ENCODE assay signal across 22 cellular contexts in the genomic region with DNA sequence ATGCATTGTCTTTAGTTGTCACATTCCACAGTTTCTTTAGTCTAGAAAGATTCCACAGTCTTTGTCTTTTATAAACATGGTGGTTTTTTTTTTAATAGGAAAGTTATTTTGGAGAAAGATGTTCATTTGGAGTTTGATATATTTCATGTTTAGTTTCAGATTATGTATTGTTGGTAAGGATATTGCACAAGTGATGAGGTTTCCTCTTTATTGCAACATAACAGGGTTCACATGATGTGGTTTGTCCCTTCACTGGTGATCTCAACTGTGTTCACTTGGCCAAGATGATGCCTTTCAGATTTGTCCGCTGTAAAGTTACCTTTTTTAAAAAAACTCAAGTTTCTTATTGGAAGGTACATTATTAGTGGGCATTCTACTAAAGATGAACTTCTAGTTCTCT. TPM values are rescaled to one million over a fixed set of nuclear protein-coding genes. Genes with fewer than 3 reads are reported as not detected.
A peak's percentile ranks its signal among the peaks of the same experiment; 100 is the strongest.
DNase-seq lines count a peak whose midpoint lies in the region; ATAC-seq, FAIRE-seq and TF ChIP-seq lines count a peak whose summit lies in the region.
"Had no signal": no experiment of that assay in that cellular context is flagged by ENCODE, and none has a peak within 500 bp of the region (broad histone marks: within the 10 kb centered on the region; RNA-seq: fewer than 3 reads in every experiment).

No MANE protein-coding gene starts in this region.

- no peak overlapping the region for H3K4me3 ChIP-seq in HepG2 (replicated peaks in 1 of 3; ENCODE audit: insufficient read depth in 1 of 3, low read depth in 2 of 3, low read length in 3 of 3)
- no peak overlapping the region for H3K4me3 ChIP-seq in right lobe of liver
- H3K4me3 ChIP-seq: BLaER1, left lung, Peyer's patch, psoas muscle had no signal

- no peak for TF ChIP-seq EP300 in HepG2 (IDR thresholded peaks at IDR 0.05; ENCODE audit: low read depth in 2 of 2, low read length in 2 of 2)
- no peak for TF ChIP-seq EP300 in HepG2 (CRISPR knock-in tag; IDR thresholded peaks at IDR 0.05; ENCODE audit: borderline replicate concordance)

- TF ChIP-seq CTCF in HepG2 (CRISPR knock-in tag; IDR thresholded peaks at IDR 0.05) = no peak
- no peak for TF ChIP-seq CTCF in right lobe of liver (IDR thresholded peaks at IDR 0.05)

- TF ChIP-seq POLR2A in HepG2 (IDR thresholded peaks at IDR 0.05; ENCODE audit: insufficient read depth in 1 of 2, low read depth in 2 of 2, low read length in 2 of 2) (no peak), right lobe of liver (IDR thresholded peaks at IDR 0.05) (no peak)

- in situ Hi-C loops in HepG2 (cut with HindIII; ENCODE audit: extremely low pct_ligation_motif_present, low pct_unique_long_range_greater_than_20kb) = no loop called here

- no peak for TF ChIP-seq RAD21 in HepG2 (CRISPR knock-in tag; IDR thresholded peaks at IDR 0.05)

- intact Hi-C loops in HepG2 (cut with micrococcal nuclease; ENCODE audit: unreplicated experiment) (loop anchor here (10.0 kb wide), 2 partner anchors 69 to 109 kb away; a partner anchor contains a TSS), right lobe of liver (cut with DNase I) (no loop called here)

- no peak overlapping the region for H2AFZ ChIP-seq in HepG2 (ENCODE audit: low read length)

- BruUV-seq in HepG2 (replicated peaks; lab: Mats Ljungman, UMichigan) = no TSS peak

- H3K27ac ChIP-seq in HepG2 (ENCODE audit: extremely low read length, insufficient read depth, low read length) (no peak overlapping the region), right lobe of liver (no peak overlapping the region)
- H3K27ac ChIP-seq: BLaER1, Peyer's patch, psoas muscle, WERI-Rb-1 had no signal

- ATAC-seq in HepG2 = no peak
- ATAC-seq in right lobe of liver = no peak
- ATAC-seq in stimulated activated naive CD8-positive, alpha-beta T cell treated with anti-CD3 and anti-CD28 coated beads, Interleukin-15, Interleukin-2, amounts not matched to agents 100 U/mL and 50 U/mL, for 24 hours = no peak
- ATAC-seq: left lung, psoas muscle had no signal

- H3K4me2 ChIP-seq in HepG2 (ENCODE audit: low read depth, low read length) = no peak overlapping the region
- H3K4me2 ChIP-seq: BLaER1 had no signal

- peaks cover 6% of the 10 kb centered on the region for H3K4me1 ChIP-seq in HepG2 (ENCODE audit: insufficient read depth, low read length)
- H3K4me1 ChIP-seq in right lobe of liver = peaks cover 0 to 8% (median 0%) of the 10 kb centered on the region in 4 donors

- no peak for DNase-seq in HepG2 (ENCODE audit: low spot score)
- no peak for DNase-seq in right lobe of liver
- DNase-seq in SKM-1 (lab: John Stamatoyannopoulos, UW; ENCODE audit: unreplicated experiment) = peak; percentile 21
- peak; percentile 49 for DNase-seq in fibroblast of peridontal ligament (ENCODE audit: extremely low read depth)
- DNase-seq in stimulated activated naive CD8-positive, alpha-beta T cell treated with anti-CD3 and anti-CD28 coated beads, Interleukin-15, Interleukin-2, amounts not matched to agents 100 U/mL and 50 U/mL, for 24 hours = no peak
- DNase-seq in activated CD4-positive, alpha-beta T cell treated with anti-CD3 and anti-CD28 coated beads, Interleukin-2, amount 50 U/mL, for 1 hour = no peak
- no peak for DNase-seq in H4 (ENCODE audit: low spot score)
- no peak for DNase-seq in activated CD4-positive, alpha-beta T cell treated with anti-CD3 and anti-CD28 coated beads for 4 hours
- DNase-seq: activated CD4-positive, alpha-beta T cell treated with anti-CD3 and anti-CD28 coated beads, Interleukin-2, amount 50 U/mL, for 4 hours; activated gamma-delta T cell; amygdala; caudate nucleus; HFFc6; left lung; NCI-H187 treated with DMSO at 0.1 percent for 48 hours; NCI-H446; Peyer's patch; psoas muscle; WERI-Rb-1 had no signal

- POLR2A ChIA-PET in HepG2 (lab: Yijun Ruan, JAX) = no interaction called here

- peaks cover 2% of the 10 kb centered on the region for H3K79me2 ChIP-seq in HepG2 (ENCODE audit: insufficient read depth, low read length)

- FAIRE-seq in HepG2 (lab: Jason Lieb, UNC) = no peak
- FAIRE-seq: A204.1, D721Med had no signal

- H3K9me3 ChIP-seq in HepG2 (ENCODE audit: low read length) (no peaks in the 10 kb centered on the region), right lobe of liver (peaks cover 0 to 29% (median 8%) of the 10 kb centered on the region in 4 donors)

- no peaks in the 10 kb centered on the region for H4K20me1 ChIP-seq in HepG2 (ENCODE audit: insufficient read depth, low read length)
- H4K20me1 ChIP-seq: BLaER1 had no signal

- H3K27me3 ChIP-seq in HepG2 (ENCODE audit: control insufficient read depth in 1 of 2, insufficient read depth in 2 of 2, low read length in 2 of 2) = no peaks in the 10 kb centered on the region; a peak in 1 of 5 replicates
- H3K27me3 ChIP-seq in right lobe of liver = no peaks in the 10 kb centered on the region
- H3K27me3 ChIP-seq: BLaER1, left lung, Peyer's patch had no signal

- H3K36me3 ChIP-seq in HepG2 (replicated peaks in 1 of 2; ENCODE audit: control insufficient read depth in 1 of 2, insufficient read depth in 2 of 2, low read length in 2 of 2) (peaks cover 6 to 37% of the 10 kb centered on the region in 2 experiments), right lobe of liver (peaks cover 0 to 35% (median 24%) of the 10 kb centered on the region in 4 donors)

- 100% methylated on average over 1 of the region's 1 CpG for WGBS in HepG2 (ENCODE audit: low lambda C conversion rate)
- 50% methylated on average over 1 of the region's 1 CpG for WGBS in right lobe of liver (ENCODE audit: insufficient coverage, low coverage, low lambda C conversion rate, missing lambda C conversion rate)

- CTCF ChIA-PET in HepG2 (lab: Yijun Ruan, JAX; ENCODE audit: low intra/inter-chr PET ratio, low total read pairs) = no interaction called here

- H3K9ac ChIP-seq in HepG2 (ENCODE audit: insufficient read depth, low read depth, low read length) = no peak overlapping the region
- H3K9ac ChIP-seq: BLaER1 had no signal

RNA-seq across cellular contexts. Expression of a gene that starts 3.2 kb away (rescaled TPM):
- 5.5 and 6.0 TPM in 2 replicates for total RNA-seq in HepG2 (2016; rRNA removed; fragmentation: Illumina TruSeq; extraction: Trizol)
- total RNA-seq in HepG2 (2016; cell fraction: cytosol; rRNA removed; fragmentation: Illumina TruSeq; extraction: Trizol; ENCODE audit: low read depth) = 1.1 and 1.6 TPM in 2 replicates
- total RNA-seq in HepG2 (2016; cell fraction: insoluble cytoplasmic fraction; rRNA removed; fragmentation: Illumina TruSeq; extraction: Trizol) = 4.5 and 5.1 TPM in 2 replicates
- 2.8 and 3.3 TPM in 2 replicates for total RNA-seq in HepG2 (2016; cell fraction: membrane; rRNA removed; fragmentation: Illumina TruSeq; extraction: Trizol)
- total RNA-seq in HepG2 (2016; cell fraction: nucleus; rRNA removed; fragmentation: Illumina TruSeq; extraction: Trizol) = 5.5 and 6.0 TPM in 2 replicates
- 2.4 TPM in 2 replicates for polyA plus RNA-seq in HepG2 (2011; rRNA removed)
- polyA plus RNA-seq in HepG2 (2011; cell fraction: cytosol; rRNA removed) = 0.86 and 1.4 TPM in 2 replicates
- polyA plus RNA-seq in HepG2 (2011; cell fraction: nucleus; rRNA removed) = 2.3 and 3.8 TPM in 2 replicates
- polyA plus RNA-seq in HepG2 (2012) = 1.7 and 2.8 TPM in 2 replicates
- polyA plus RNA-seq in HepG2 (2016; cell fraction: cytosol; fragmentation: Illumina TruSeq; extraction: Trizol; ENCODE audit: low read depth) = 0.20 and 0.24 TPM in 2 replicates
- polyA plus RNA-seq in HepG2 (2016; cell fraction: insoluble cytoplasmic fraction; fragmentation: Illumina TruSeq; extraction: Trizol; ENCODE audit: low read depth) = 3.5 and 4.2 TPM in 2 replicates
- polyA plus RNA-seq in HepG2 (2016; cell fraction: membrane; fragmentation: Illumina TruSeq; extraction: Trizol; ENCODE audit: low read depth) = 0.80 and 1.0 TPM in 2 replicates
- polyA plus RNA-seq in HepG2 (2016; cell fraction: nucleus; fragmentation: Illumina TruSeq; extraction: Trizol; ENCODE audit: insufficient read depth, low read depth) = 8.9 TPM in 2 replicates
- 1.9 and 4.8 TPM in 2 replicates for polyA minus RNA-seq in HepG2 (2011; rRNA and poly(A)+ RNA removed; ENCODE audit: low replicate concordance)
- 1.1 and 2.4 TPM in 2 replicates for polyA minus RNA-seq in HepG2 (2011; cell fraction: cytosol; rRNA and poly(A)+ RNA removed)
- polyA minus RNA-seq in HepG2 (2011; cell fraction: nucleus; rRNA and poly(A)+ RNA removed) = 4.6 and 5.7 TPM in 2 replicates
- 1 to 10 TPM; 1.0 to 5.8 (median 1.8) TPM for total RNA-seq in right lobe of liver
- total RNA-seq in H4 (2014; rRNA removed; shearing (Covaris generic)) = 2.0 and 7.8 TPM in 2 replicates

RNA-seq across cellular contexts. Expression of a gene that starts 19.2 kb away (rescaled TPM):
- total RNA-seq in HepG2 (2016; rRNA removed; fragmentation: Illumina TruSeq; extraction: Trizol) (6.1 and 6.2 TPM in 2 replicates), right lobe of liver (1 to 10 TPM in 5 of 6 experiments, under 1 TPM in 1; 0.87 to 1.8 (median 1.2) TPM)
- total RNA-seq in HepG2 (2016; cell fraction: cytosol; rRNA removed; fragmentation: Illumina TruSeq; extraction: Trizol; ENCODE audit: low read depth) = 3.1 and 3.3 TPM in 2 replicates
- total RNA-seq in HepG2 (2016; cell fraction: insoluble cytoplasmic fraction; rRNA removed; fragmentation: Illumina TruSeq; extraction: Trizol) = 6.0 and 7.2 TPM in 2 replicates
- total RNA-seq in HepG2 (2016; cell fraction: membrane; rRNA removed; fragmentation: Illumina TruSeq; extraction: Trizol) = 5.8 and 6.4 TPM in 2 replicates
- 3.9 and 4.8 TPM in 2 replicates for total RNA-seq in HepG2 (2016; cell fraction: nucleus; rRNA removed; fragmentation: Illumina TruSeq; extraction: Trizol)
- 2.2 TPM in 2 replicates for polyA plus RNA-seq in HepG2 (2011; rRNA removed)
- polyA plus RNA-seq in HepG2 (2011; cell fraction: cytosol; rRNA removed) = 1.1 and 3.2 TPM in 2 replicates
- 2.9 and 3.3 TPM in 2 replicates for polyA plus RNA-seq in HepG2 (2011; cell fraction: nucleus; rRNA removed)
- 2.9 and 3.4 TPM in 2 replicates for polyA plus RNA-seq in HepG2 (2012)
- polyA plus RNA-seq in HepG2 (2016; cell fraction: cytosol; fragmentation: Illumina TruSeq; extraction: Trizol; ENCODE audit: low read depth) = 0.82 and 1.3 TPM in 2 replicates
- 4.0 and 4.9 TPM in 2 replicates for polyA plus RNA-seq in HepG2 (2016; cell fraction: insoluble cytoplasmic fraction; fragmentation: Illumina TruSeq; extraction: Trizol; ENCODE audit: low read depth)
- polyA plus RNA-seq in HepG2 (2016; cell fraction: membrane; fragmentation: Illumina TruSeq; extraction: Trizol; ENCODE audit: low read depth) = 0.93 and 1.3 TPM in 2 replicates
- 6.0 and 8.8 TPM in 2 replicates for polyA plus RNA-seq in HepG2 (2016; cell fraction: nucleus; fragmentation: Illumina TruSeq; extraction: Trizol; ENCODE audit: insufficient read depth, low read depth)
- 1.6 and 3.2 TPM in 2 replicates for polyA minus RNA-seq in HepG2 (2011; rRNA and poly(A)+ RNA removed; ENCODE audit: low replicate concordance)
- polyA minus RNA-seq in HepG2 (2011; cell fraction: cytosol; rRNA and poly(A)+ RNA removed) = 1.1 and 1.3 TPM in 2 replicates
- 4.0 and 7.8 TPM in 2 replicates for polyA minus RNA-seq in HepG2 (2011; cell fraction: nucleus; rRNA and poly(A)+ RNA removed)
- 3.9 and 6.2 TPM in 2 replicates for total RNA-seq in H4 (2014; rRNA removed; shearing (Covaris generic))

RNA-seq across cellular contexts. Expression of a gene that starts 22.0 kb away (rescaled TPM):
- total RNA-seq in HepG2 (2016; rRNA removed; fragmentation: Illumina TruSeq; extraction: Trizol) = 2.8 and 3.6 TPM in 2 replicates
- total RNA-seq in HepG2 (2016; cell fraction: cytosol; rRNA removed; fragmentation: Illumina TruSeq; extraction: Trizol; ENCODE audit: low read depth) = 0.71 and 0.88 TPM in 2 replicates
- total RNA-seq in HepG2 (2016; cell fraction: insoluble cytoplasmic fraction; rRNA removed; fragmentation: Illumina TruSeq; extraction: Trizol) = 2.6 and 3.2 TPM in 2 replicates
- total RNA-seq in HepG2 (2016; cell fraction: membrane; rRNA removed; fragmentation: Illumina TruSeq; extraction: Trizol) = 1.9 and 2.9 TPM in 2 replicates
- 4.7 and 4.9 TPM in 2 replicates for total RNA-seq in HepG2 (2016; cell fraction: nucleus; rRNA removed; fragmentation: Illumina TruSeq; extraction: Trizol)
- 2.3 and 2.5 TPM in 2 replicates for polyA plus RNA-seq in HepG2 (2011; rRNA removed)
- 0.66 and 0.96 TPM in 2 replicates for polyA plus RNA-seq in HepG2 (2011; cell fraction: cytosol; rRNA removed)
- 2.4 and 3.5 TPM in 2 replicates for polyA plus RNA-seq in HepG2 (2011; cell fraction: nucleus; rRNA removed)
- 2.1 and 2.7 TPM in 2 replicates for polyA plus RNA-seq in HepG2 (2012)
- 0.25 and 0.43 TPM in 2 replicates for polyA plus RNA-seq in HepG2 (2016; cell fraction: cytosol; fragmentation: Illumina TruSeq; extraction: Trizol; ENCODE audit: low read depth)
- polyA plus RNA-seq in HepG2 (2016; cell fraction: insoluble cytoplasmic fraction; fragmentation: Illumina TruSeq; extraction: Trizol; ENCODE audit: low read depth) = 2.1 and 3.0 TPM in 2 replicates
- 0.54 and 0.83 TPM in 2 replicates for polyA plus RNA-seq in HepG2 (2016; cell fraction: membrane; fragmentation: Illumina TruSeq; extraction: Trizol; ENCODE audit: low read depth)
- polyA plus RNA-seq in HepG2 (2016; cell fraction: nucleus; fragmentation: Illumina TruSeq; extraction: Trizol; ENCODE audit: insufficient read depth, low read depth) = 6.7 and 6.8 TPM in 2 replicates
- polyA minus RNA-seq in HepG2 (2011; rRNA and poly(A)+ RNA removed; ENCODE audit: low replicate concordance) = 1.2 and 2.0 TPM in 2 replicates
- polyA minus RNA-seq in HepG2 (2011; cell fraction: cytosol; rRNA and poly(A)+ RNA removed) = 0.88 and 1.8 TPM in 2 replicates
- polyA minus RNA-seq in HepG2 (2011; cell fraction: nucleus; rRNA and poly(A)+ RNA removed) = 5.2 and 9.3 TPM in 2 replicates
- total RNA-seq in right lobe of liver = 1 to 10 TPM; 1.9 to 5.8 (median 3.1) TPM
- total RNA-seq in H4 (2014; rRNA removed; shearing (Covaris generic)) = 2.4 and 3.4 TPM in 2 replicates

RNA-seq across cellular contexts. Expression of a gene that starts 45.9 kb away (rescaled TPM):
- total RNA-seq in HepG2 (2016; rRNA removed; fragmentation: Illumina TruSeq; extraction: Trizol) = 4.8 and 5.6 TPM in 2 replicates
- total RNA-seq in HepG2 (2016; cell fraction: cytosol; rRNA removed; fragmentation: Illumina TruSeq; extraction: Trizol; ENCODE audit: low read depth) = 0.61 and 0.79 TPM in 2 replicates
- total RNA-seq in HepG2 (2016; cell fraction: insoluble cytoplasmic fraction; rRNA removed; fragmentation: Illumina TruSeq; extraction: Trizol) = 4.7 and 7.0 TPM in 2 replicates
- total RNA-seq in HepG2 (2016; cell fraction: membrane; rRNA removed; fragmentation: Illumina TruSeq; extraction: Trizol) = 2.3 and 3.2 TPM in 2 replicates
- 4.8 and 4.9 TPM in 2 replicates for total RNA-seq in HepG2 (2016; cell fraction: nucleus; rRNA removed; fragmentation: Illumina TruSeq; extraction: Trizol)
- polyA plus RNA-seq in HepG2 (2011; rRNA removed) = 2.0 and 2.2 TPM in 2 replicates
- polyA plus RNA-seq in HepG2 (2011; cell fraction: cytosol; rRNA removed) = 0.64 and 1.9 TPM in 2 replicates
- polyA plus RNA-seq in HepG2 (2011; cell fraction: nucleus; rRNA removed) = 2.8 and 3.6 TPM in 2 replicates
- 2.2 and 2.8 TPM in 2 replicates for polyA plus RNA-seq in HepG2 (2012)
- 0.11 and 0.19 TPM in 2 replicates for polyA plus RNA-seq in HepG2 (2016; cell fraction: cytosol; fragmentation: Illumina TruSeq; extraction: Trizol; ENCODE audit: low read depth)
- 2.9 and 3.7 TPM in 2 replicates for polyA plus RNA-seq in HepG2 (2016; cell fraction: insoluble cytoplasmic fraction; fragmentation: Illumina TruSeq; extraction: Trizol; ENCODE audit: low read depth)
- 0.66 and 0.68 TPM in 2 replicates for polyA plus RNA-seq in HepG2 (2016; cell fraction: membrane; fragmentation: Illumina TruSeq; extraction: Trizol; ENCODE audit: low read depth)
- polyA plus RNA-seq in HepG2 (2016; cell fraction: nucleus; fragmentation: Illumina TruSeq; extraction: Trizol; ENCODE audit: insufficient read depth, low read depth) = 5.2 and 9.6 TPM in 2 replicates
- polyA minus RNA-seq in HepG2 (2011; rRNA and poly(A)+ RNA removed; ENCODE audit: low replicate concordance) = 0.87 and 2.0 TPM in 2 replicates
- polyA minus RNA-seq in HepG2 (2011; cell fraction: cytosol; rRNA and poly(A)+ RNA removed) = 0.99 and 1.8 TPM in 2 replicates
- 4.5 and 11.2 TPM in 2 replicates for polyA minus RNA-seq in HepG2 (2011; cell fraction: nucleus; rRNA and poly(A)+ RNA removed)
- total RNA-seq in right lobe of liver = 1 to 10 TPM in 5 of 6 experiments, under 1 TPM in 1; 0.80 to 2.4 (median 1.7) TPM
- total RNA-seq in H4 (2014; rRNA removed; shearing (Covaris generic)) = 4.2 TPM in 2 replicates

RNA-seq across cellular contexts. Expression of a gene that starts 54.9 kb away (rescaled TPM):
- 3.4 and 4.5 TPM in 2 replicates for total RNA-seq in HepG2 (2016; rRNA removed; fragmentation: Illumina TruSeq; extraction: Trizol)
- total RNA-seq in HepG2 (2016; cell fraction: cytosol; rRNA removed; fragmentation: Illumina TruSeq; extraction: Trizol; ENCODE audit: low read depth) = 0.51 and 0.71 TPM in 2 replicates
- 3.4 and 3.9 TPM in 2 replicates for total RNA-seq in HepG2 (2016; cell fraction: insoluble cytoplasmic fraction; rRNA removed; fragmentation: Illumina TruSeq; extraction: Trizol)
- 1.6 and 1.7 TPM in 2 replicates for total RNA-seq in HepG2 (2016; cell fraction: membrane; rRNA removed; fragmentation: Illumina TruSeq; extraction: Trizol)
- total RNA-seq in HepG2 (2016; cell fraction: nucleus; rRNA removed; fragmentation: Illumina TruSeq; extraction: Trizol) = 6.2 TPM in 2 replicates
- polyA plus RNA-seq in HepG2 (2011; rRNA removed) = 0.40 and 0.48 TPM in 2 replicates
- 0.17 and 0.35 TPM in 2 replicates for polyA plus RNA-seq in HepG2 (2011; cell fraction: cytosol; rRNA removed)
- polyA plus RNA-seq in HepG2 (2011; cell fraction: nucleus; rRNA removed) = 1.0 and 2.0 TPM in 2 replicates
- polyA plus RNA-seq in HepG2 (2012) = 0.73 and 1.4 TPM in 2 replicates
- polyA plus RNA-seq in HepG2 (2016; cell fraction: cytosol; fragmentation: Illumina TruSeq; extraction: Trizol; ENCODE audit: low read depth) = 0.12 TPM in 1 of 2 replicates, not detected in the other
- 0.53 and 0.87 TPM in 2 replicates for polyA plus RNA-seq in HepG2 (2016; cell fraction: insoluble cytoplasmic fraction; fragmentation: Illumina TruSeq; extraction: Trizol; ENCODE audit: low read depth)
- polyA plus RNA-seq in HepG2 (2016; cell fraction: membrane; fragmentation: Illumina TruSeq; extraction: Trizol; ENCODE audit: low read depth) = not detected in 2 replicates
- polyA plus RNA-seq in HepG2 (2016; cell fraction: nucleus; fragmentation: Illumina TruSeq; extraction: Trizol; ENCODE audit: insufficient read depth, low read depth) = 3.3 and 3.4 TPM in 2 replicates
- polyA minus RNA-seq in HepG2 (2011; rRNA and poly(A)+ RNA removed; ENCODE audit: low replicate concordance) = 0.40 and 1.2 TPM in 2 replicates
- polyA minus RNA-seq in HepG2 (2011; cell fraction: cytosol; rRNA and poly(A)+ RNA removed) = 1.6 and 1.9 TPM in 2 replicates
- polyA minus RNA-seq in HepG2 (2011; cell fraction: nucleus; rRNA and poly(A)+ RNA removed) = 8.4 and 13.6 TPM in 2 replicates
- total RNA-seq in right lobe of liver = 1 to 10 TPM in 5 of 6 experiments, under 1 TPM in 1; 0.50 to 2.9 (median 1.6) TPM
- total RNA-seq in H4 (2014; rRNA removed; shearing (Covaris generic)) = 1.1 and 1.8 TPM in 2 replicates

Comparison
In these comparisons a context has a peak if more than half of its experiments do, and no peak if none do; other contexts are left out.
1. DNase-seq: peak in SKM-1 (single experiment) and fibroblast of peridontal ligament (single experiment); none in HepG2 (single experiment), right lobe of liver (0 of 3), stimulated activated naive CD8-positive, alpha-beta T cell treated with anti-CD3 and anti-CD28 coated beads, Interleukin-15, Interleukin-2, amounts not matched to agents 100 U/mL and 50 U/mL, for 24 hours (single experiment), activated CD4-positive, alpha-beta T cell treated with anti-CD3 and anti-CD28 coated beads, Interleukin-2, amount 50 U/mL, for 1 hour (single experiment), H4 (single experiment) and activated CD4-positive, alpha-beta T cell treated with anti-CD3 and anti-CD28 coated beads for 4 hours (0 of 2).